In genomic region chr7:56605146-56605545, GRCh38 we compare ENCODE assay signal across 23 cellular contexts.
"Had no signal": no experiment of that assay in that cellular context is flagged by ENCODE, and none has a peak within 500 bp of the region (broad histone marks: within the 10 kb centered on the region; RNA-seq: fewer than 3 reads in every experiment).

No MANE protein-coding gene starts in this region.

- H3K4me3 ChIP-seq: neural progenitor cell, ovary, psoas muscle, right lobe of liver, sigmoid colon, stomach, thoracic aorta, thyroid gland, tibial nerve, upper lobe of left lung, uterus had no signal

- H3K27ac ChIP-seq: neural progenitor cell, ovary, parathyroid adenoma, psoas muscle, right lobe of liver, sigmoid colon, stomach, thoracic aorta, thyroid gland, tibial nerve, upper lobe of left lung, uterus had no signal

- H3K27me3 ChIP-seq: neural progenitor cell, ovary, right lobe of liver, sigmoid colon, stomach, thyroid gland, tibial nerve, upper lobe of left lung, uterus had no signal

- H3K36me3 ChIP-seq: neural progenitor cell, ovary, right lobe of liver, sigmoid colon, stomach, thoracic aorta, thyroid gland, tibial nerve, upper lobe of left lung, uterus had no signal

- DNase-seq: natural killer cell; occipital lobe; ovary; psoas muscle; right cardiac atrium; right lobe of liver; sigmoid colon; small intestine; stimulated activated CD4-positive, alpha-beta T cell treated with anti-CD3 and anti-CD28 coated beads, Interleukin-15, amount 100 ng/mL, for 24 hours; stimulated activated CD4-positive, alpha-beta T cell treated with anti-CD3 and anti-CD28 coated beads, Interleukin-2, amount 100 ng/mL, for 24 hours; stimulated activated CD4-positive, alpha-beta T cell treated with anti-CD3 and anti-CD28 coated beads, Interleukin-2, amount 100 ng/mL, for 48 hours; stimulated activated CD4-positive, alpha-beta T cell treated with anti-CD3 and anti-CD28 coated beads, Interleukin-4, amount 100 ng/mL, for 24 hours; stimulated activated naive B cell treated with anti-CD40 and anti-IgM and Interleukin-4, amounts not matched to agents 10 μg/mL and 1 μg/mL and 100 μg/mL, for 72 hours; stimulated activated naive CD4-positive, alpha-beta T cell treated with Interleukin-2 at 50 U/mL for 16 hours; stomach; thyroid gland; trophoblast cell; uterus had no signal
